In genomic region chr11:64381350-64381749, GRCh38 we compare ENCODE assay signal across 18 cellular contexts. TPM values are rescaled to one million over a fixed set of nuclear protein-coding genes. Genes with fewer than 3 reads are reported as not detected.
A peak's percentile ranks its signal among the peaks of the same experiment; 100 is the strongest.
DNase-seq lines count a peak whose midpoint lies in the region; ATAC-seq, FAIRE-seq and TF ChIP-seq lines count a peak whose summit lies in the region.
"Had no signal": no experiment of that assay in that cellular context is flagged by ENCODE, and none has a peak within 500 bp of the region (broad histone marks: within the 10 kb centered on the region; RNA-seq: fewer than 3 reads in every experiment).

No MANE protein-coding gene starts in this region.

- H2BK20ac ChIP-seq in H9 (ENCODE audit: low read depth, low read length, poor library complexity, severe bottlenecking): no peak overlapping the region

- H3K14ac ChIP-seq in H9 (ENCODE audit: insufficient read depth, low read length): no peak overlapping the region

- no peaks in the 10 kb centered on the region for H3K9me3 Mint-ChIP-seq in H9
- H3K9me3 Mint-ChIP-seq: CD4-positive, alpha-beta memory T cell had no signal

- no peak for TF ChIP-seq RAD21 in HepG2 (CRISPR knock-in tag; IDR thresholded peaks at IDR 0.05)

- H4K5ac ChIP-seq in H9 (ENCODE audit: insufficient read length, low read depth, low read length): no peak overlapping the region

- H3K18ac ChIP-seq in H9 (ENCODE audit: insufficient read length, low read depth, low read length): no peak overlapping the region

- peaks cover 8% of the 10 kb centered on the region for H3K27me3 Mint-ChIP-seq in H9 (ENCODE audit: low read depth)

- no peak for FAIRE-seq in HepG2 (lab: Jason Lieb, UNC)
- FAIRE-seq: GM12892 had no signal

- no peak overlapping the region for H2BK15ac ChIP-seq in H9 (ENCODE audit: low read depth, low read length)

- no peak for TF ChIP-seq CTCF in HepG2 (CRISPR knock-in tag; IDR thresholded peaks at IDR 0.05)
- TF ChIP-seq CTCF in right lobe of liver (IDR thresholded peaks at IDR 0.05): no peak
- peak; percentile 20; the same call in 1 of the 3 replicates for TF ChIP-seq CTCF in H9 (conservative IDR thresholded peaks at IDR 0.05)

- H4K20me1 ChIP-seq in HepG2 (ENCODE audit: insufficient read depth, low read length) (no peaks in the 10 kb centered on the region), H9 (ENCODE audit: control insufficient read depth, insufficient read depth, insufficient read length) (no peaks in the 10 kb centered on the region)

- H3K9me3 ChIP-seq in HepG2 (ENCODE audit: low read length) (no peaks in the 10 kb centered on the region), right lobe of liver (no peaks in the 10 kb centered on the region), H9 (ENCODE audit: control insufficient read depth, low read depth, low read length) (no peaks in the 10 kb centered on the region)

- in situ Hi-C loops in HepG2 (cut with HindIII; ENCODE audit: extremely low pct_ligation_motif_present, low pct_unique_long_range_greater_than_20kb): no loop called here

- no TSS peak for BruUV-seq in HepG2 (replicated peaks; lab: Mats Ljungman, UMichigan)

- H2BK12ac ChIP-seq in H9 (ENCODE audit: insufficient read length, low read depth, low read length): no peak overlapping the region

- no peak overlapping the region for H3T11ph ChIP-seq in H9 (ENCODE audit: low read length)

- no peak overlapping the region for H2BK5ac ChIP-seq in H9 (ENCODE audit: insufficient read length, low read length)

- peaks cover 0 to 5% of the 10 kb centered on the region in 2 experiments; a peak in 2 of 4 replicates for H3K4me1 Mint-ChIP-seq in H9

- TF ChIP-seq EP300 in HepG2 (IDR thresholded peaks at IDR 0.05; ENCODE audit: low read depth in 2 of 2, low read length in 2 of 2): no peak
- no peak for TF ChIP-seq EP300 in HepG2 (CRISPR knock-in tag; IDR thresholded peaks at IDR 0.05; ENCODE audit: borderline replicate concordance)

- DNase-seq in HepG2 (ENCODE audit: low spot score) (no peak), right lobe of liver (no peak), H9 (no peak), cerebellar cortex (ENCODE audit: low spot score) (peak; percentile 28), mucosa of gallbladder (ENCODE audit: low spot score) (no peak), SKM-1 (lab: John Stamatoyannopoulos, UW; ENCODE audit: unreplicated experiment) (no peak), dedifferentiated amniotic fluid mesenchymal stem cell (ENCODE audit: extremely low spot score) (no peak), NCI-H2107 (lab: John Stamatoyannopoulos, UW) (no peak)
- DNase-seq: AML-193; CD4-positive, alpha-beta memory T cell; DMS79; EL; GDM1; IMR-90; KG1 had no signal

- H4K8ac ChIP-seq in H9 (replicated peaks; ENCODE audit: insufficient read length, low read depth, low read length): no peak overlapping the region

- H2AK5ac ChIP-seq in H9 (ENCODE audit: insufficient read length, low read length): no peak overlapping the region

- no peak overlapping the region for H3K27ac Mint-ChIP-seq in H9
- H3K27ac Mint-ChIP-seq: CD4-positive, alpha-beta memory T cell had no signal

- no peaks in the 10 kb centered on the region for H3K79me2 ChIP-seq in HepG2 (ENCODE audit: insufficient read depth, low read length)
- no peaks in the 10 kb centered on the region for H3K79me2 ChIP-seq in H9 (ENCODE audit: insufficient read depth, low read length)

- TF ChIP-seq POLR2A in HepG2 (IDR thresholded peaks at IDR 0.05; ENCODE audit: insufficient read depth in 1 of 2, low read depth in 2 of 2, low read length in 2 of 2) (no peak), right lobe of liver (IDR thresholded peaks at IDR 0.05) (no peak)

- no peak overlapping the region for H3K4me3 Mint-ChIP-seq in H9
- H3K4me3 Mint-ChIP-seq: CD4-positive, alpha-beta memory T cell had no signal

- H3K36me3 ChIP-seq in HepG2 (replicated peaks in 1 of 2; ENCODE audit: control insufficient read depth in 1 of 2, insufficient read depth in 2 of 2, low read length in 2 of 2): no peaks in the 10 kb centered on the region
- H3K36me3 ChIP-seq in right lobe of liver: no peaks in the 10 kb centered on the region

- H3K4me3 ChIP-seq in HepG2 (replicated peaks in 1 of 3; ENCODE audit: insufficient read depth in 1 of 3, low read depth in 2 of 3, low read length in 3 of 3) (no peak overlapping the region), right lobe of liver (no peak overlapping the region)

- H3K79me1 ChIP-seq in H9 (ENCODE audit: insufficient read depth, low read depth, low read length, poor library complexity, severe bottlenecking): no peaks in the 10 kb centered on the region

- no peaks in the 10 kb centered on the region for H3K23me2 ChIP-seq in H9 (ENCODE audit: insufficient read length, low read depth, low read length, poor library complexity, severe bottlenecking)

- H3K23ac ChIP-seq in H9 (ENCODE audit: insufficient read length, low read depth, low read length): no peak overlapping the region

- no peak overlapping the region for H2AFZ ChIP-seq in HepG2 (ENCODE audit: low read length)
- H2AFZ ChIP-seq in H9 (ENCODE audit: low read length): no peak overlapping the region

- intact Hi-C loops in HepG2 (cut with micrococcal nuclease; ENCODE audit: unreplicated experiment) (no loop called here), right lobe of liver (cut with DNase I) (no loop called here)

- CTCF ChIA-PET in HepG2 (lab: Yijun Ruan, JAX; ENCODE audit: low intra/inter-chr PET ratio, low total read pairs): no interaction called here

- POLR2A ChIA-PET in HepG2 (lab: Yijun Ruan, JAX): no interaction called here

- no peak overlapping the region for H2BK120ac ChIP-seq in H9 (ENCODE audit: low read depth, low read length, poor library complexity, severe bottlenecking)

- 8% methylated on average over 6 of the region's 6 CpGs for WGBS in HepG2 (ENCODE audit: low lambda C conversion rate)
- WGBS in right lobe of liver (ENCODE audit: insufficient coverage, low coverage, low lambda C conversion rate, missing lambda C conversion rate): 62% methylated on average over 4 of the region's 6 CpGs
- WGBS in H9 (ENCODE audit: extremely low coverage, insufficient read length, low lambda C conversion rate): no CpG with 5 or more reads among the region's 6 CpGs

- H3K4me2 ChIP-seq in HepG2 (ENCODE audit: low read depth, low read length): no peak overlapping the region
- H3K4me2 ChIP-seq in H9 (ENCODE audit: insufficient read depth, insufficient read length, low read length): no peak overlapping the region

- no peak overlapping the region for H3K4ac ChIP-seq in H9 (ENCODE audit: low read depth, low read length)

- H3K27me3 ChIP-seq in HepG2 (ENCODE audit: control insufficient read depth in 1 of 2, insufficient read depth in 2 of 2, low read length in 2 of 2) (peaks cover 9 to 77% of the 10 kb centered on the region in 2 experiments; a peak in 4 of 5 replicates), right lobe of liver (no peaks in the 10 kb centered on the region), H9 (ENCODE audit: insufficient read depth, low read length) (no peaks in the 10 kb centered on the region)

- peak; percentile 50; the same call in 2 of the 3 replicates for ATAC-seq in HepG2
- ATAC-seq in right lobe of liver: no peak

- H3K56ac ChIP-seq in H9 (ENCODE audit: insufficient read length, low read depth, low read length): no peak overlapping the region

- H3K27ac ChIP-seq in HepG2 (ENCODE audit: extremely low read length, insufficient read depth, low read length) (no peak overlapping the region), right lobe of liver (no peak overlapping the region), H9 (ENCODE audit: insufficient read length, low read depth, low read length) (no peak overlapping the region)
- H3K27ac ChIP-seq: 22Rv1, HL-60 had no signal

- H3K4me1 ChIP-seq in HepG2 (ENCODE audit: insufficient read depth, low read length) (no peaks in the 10 kb centered on the region), right lobe of liver (no peaks in the 10 kb centered on the region), H9 (ENCODE audit: insufficient read depth, low read length) (no peaks in the 10 kb centered on the region)

- H3K9ac ChIP-seq in HepG2 (ENCODE audit: insufficient read depth, low read depth, low read length) (no peak overlapping the region), H9 (ENCODE audit: extremely low read depth, insufficient read length, low read length) (no peak overlapping the region)

- H3K36me3 Mint-ChIP-seq in H9 (ENCODE audit: insufficient read depth in 1 of 3, low read depth in 3 of 3): no peaks in the 10 kb centered on the region
- H3K36me3 Mint-ChIP-seq: CD4-positive, alpha-beta memory T cell had no signal

- H4K91ac ChIP-seq in H9 (ENCODE audit: insufficient read length, low read depth, low read length): no peak overlapping the region

RNA-seq across cellular contexts. Expression of gene RPS6KA4, which starts 22.4 kb away (rescaled TPM):
- total RNA-seq in HepG2 (2016; rRNA removed; fragmentation: Illumina TruSeq; extraction: Trizol): 8.9 and 14.2 TPM in 2 replicates
- total RNA-seq in HepG2 (2016; cell fraction: cytosol; rRNA removed; fragmentation: Illumina TruSeq; extraction: Trizol; ENCODE audit: low read depth): 3.2 and 3.4 TPM in 2 replicates
- total RNA-seq in HepG2 (2016; cell fraction: insoluble cytoplasmic fraction; rRNA removed; fragmentation: Illumina TruSeq; extraction: Trizol): 7.2 and 13.5 TPM in 2 replicates
- 9.3 and 10.1 TPM in 2 replicates for total RNA-seq in HepG2 (2016; cell fraction: membrane; rRNA removed; fragmentation: Illumina TruSeq; extraction: Trizol)
- total RNA-seq in HepG2 (2016; cell fraction: nucleus; rRNA removed; fragmentation: Illumina TruSeq; extraction: Trizol): 9.5 and 11.5 TPM in 2 replicates
- 8.9 and 12.2 TPM in 2 replicates for polyA plus RNA-seq in HepG2 (2011; rRNA removed)
- 7.1 and 9.1 TPM in 2 replicates for polyA plus RNA-seq in HepG2 (2011; cell fraction: cytosol; rRNA removed)
- polyA plus RNA-seq in HepG2 (2011; cell fraction: nucleus; rRNA removed): 37.0 and 38.2 TPM in 2 replicates
- polyA plus RNA-seq in HepG2 (2012): 5.8 and 12.8 TPM in 2 replicates
- polyA plus RNA-seq in HepG2 (2016; cell fraction: cytosol; fragmentation: Illumina TruSeq; extraction: Trizol; ENCODE audit: low read depth): 3.1 and 3.8 TPM in 2 replicates
- polyA plus RNA-seq in HepG2 (2016; cell fraction: insoluble cytoplasmic fraction; fragmentation: Illumina TruSeq; extraction: Trizol; ENCODE audit: low read depth): 10.0 and 10.2 TPM in 2 replicates
- 6.7 and 8.9 TPM in 2 replicates for polyA plus RNA-seq in HepG2 (2016; cell fraction: membrane; fragmentation: Illumina TruSeq; extraction: Trizol; ENCODE audit: low read depth)
- polyA plus RNA-seq in HepG2 (2016; cell fraction: nucleus; fragmentation: Illumina TruSeq; extraction: Trizol; ENCODE audit: insufficient read depth, low read depth): 19.2 and 21.5 TPM in 2 replicates
- polyA minus RNA-seq in HepG2 (2011; rRNA and poly(A)+ RNA removed; ENCODE audit: low replicate concordance): 25.7 and 70.4 TPM in 2 replicates
- polyA minus RNA-seq in HepG2 (2011; cell fraction: cytosol; rRNA and poly(A)+ RNA removed): 8.2 and 8.6 TPM in 2 replicates
- 13.4 and 15.9 TPM in 2 replicates for polyA minus RNA-seq in HepG2 (2011; cell fraction: nucleus; rRNA and poly(A)+ RNA removed)
- total RNA-seq in right lobe of liver: 10 to 100 TPM in 3 of 6 experiments, 1 to 10 TPM in 3; 6.6 to 17.9 (median 10.3) TPM
- 10.8 and 11.1 TPM in 2 replicates for total RNA-seq in H9 (2021)
- total RNA-seq in mucosa of gallbladder: 33.0 TPM

RNA-seq across cellular contexts. Expression of gene CCDC88B, which starts 41.3 kb away (rescaled TPM):
- 4.8 and 5.2 TPM in 2 replicates for total RNA-seq in HepG2 (2016; rRNA removed; fragmentation: Illumina TruSeq; extraction: Trizol)
- 0.79 and 2.6 TPM in 2 replicates for total RNA-seq in HepG2 (2016; cell fraction: cytosol; rRNA removed; fragmentation: Illumina TruSeq; extraction: Trizol; ENCODE audit: low read depth)
- 4.5 and 6.0 TPM in 2 replicates for total RNA-seq in HepG2 (2016; cell fraction: insoluble cytoplasmic fraction; rRNA removed; fragmentation: Illumina TruSeq; extraction: Trizol)
- total RNA-seq in HepG2 (2016; cell fraction: membrane; rRNA removed; fragmentation: Illumina TruSeq; extraction: Trizol): 2.3 and 3.5 TPM in 2 replicates
- total RNA-seq in HepG2 (2016; cell fraction: nucleus; rRNA removed; fragmentation: Illumina TruSeq; extraction: Trizol): 1.6 and 4.1 TPM in 2 replicates
- 3.6 and 5.2 TPM in 2 replicates for polyA plus RNA-seq in HepG2 (2011; rRNA removed)
- polyA plus RNA-seq in HepG2 (2011; cell fraction: cytosol; rRNA removed): 3.3 and 7.3 TPM in 2 replicates
- polyA plus RNA-seq in HepG2 (2011; cell fraction: nucleus; rRNA removed): 5.2 and 5.4 TPM in 2 replicates
- 3.7 and 4.5 TPM in 2 replicates for polyA plus RNA-seq in HepG2 (2012)
- polyA plus RNA-seq in HepG2 (2016; cell fraction: cytosol; fragmentation: Illumina TruSeq; extraction: Trizol; ENCODE audit: low read depth): 2.2 and 3.7 TPM in 2 replicates
- polyA plus RNA-seq in HepG2 (2016; cell fraction: insoluble cytoplasmic fraction; fragmentation: Illumina TruSeq; extraction: Trizol; ENCODE audit: low read depth): 5.2 and 6.7 TPM in 2 replicates
- polyA plus RNA-seq in HepG2 (2016; cell fraction: membrane; fragmentation: Illumina TruSeq; extraction: Trizol; ENCODE audit: low read depth): 1.4 and 2.3 TPM in 2 replicates
- 3.9 and 4.5 TPM in 2 replicates for polyA plus RNA-seq in HepG2 (2016; cell fraction: nucleus; fragmentation: Illumina TruSeq; extraction: Trizol; ENCODE audit: insufficient read depth, low read depth)
- 2.7 and 7.5 TPM in 2 replicates for polyA minus RNA-seq in HepG2 (2011; rRNA and poly(A)+ RNA removed; ENCODE audit: low replicate concordance)
- polyA minus RNA-seq in HepG2 (2011; cell fraction: cytosol; rRNA and poly(A)+ RNA removed): 1.1 and 1.8 TPM in 2 replicates
- polyA minus RNA-seq in HepG2 (2011; cell fraction: nucleus; rRNA and poly(A)+ RNA removed): 1.5 and 3.2 TPM in 2 replicates
- total RNA-seq in right lobe of liver: 10 to 100 TPM in 1 of 6 experiments, 1 to 10 TPM in 5; 2.4 to 10.6 (median 4.9) TPM
- total RNA-seq in H9 (2021): 11.2 and 12.2 TPM in 2 replicates
- total RNA-seq in mucosa of gallbladder: 25.8 TPM
